Comparison of ENCODE assay signal across 2 cellular contexts in genomic region chr20:62087632-62088031, GRCh38.
TF ChIP-seq lines count a peak whose summit lies in the region.

No MANE protein-coding gene starts in this region.

TF ChIP-seq in IMR-90, 13 proteins besides CTCF, POLR2A, EP300 and RAD21:
- TF ChIP-seq SMC3 (IDR thresholded peaks at IDR 0.05; ENCODE audit: low read depth, low read length) = no peak
- TF ChIP-seq FOS (IDR thresholded peaks at IDR 0.05; ENCODE audit: low read depth, low read length) = no peak
- no peak for TF ChIP-seq NFE2L2 (IDR thresholded peaks at IDR 0.05; ENCODE audit: low read depth, low read length)
- no peak for TF ChIP-seq MAFK (IDR thresholded peaks at IDR 0.05; ENCODE audit: low read depth, low read length)
- no peak for TF ChIP-seq MAZ (IDR thresholded peaks at IDR 0.05; ENCODE audit: borderline replicate concordance, low read depth, low read length)
- TF ChIP-seq RFX5 (IDR thresholded peaks at IDR 0.05; ENCODE audit: low read depth, low read length) = no peak
- TF ChIP-seq USF2 (IDR thresholded peaks at IDR 0.05; ENCODE audit: low read depth, low read length) = no peak
- TF ChIP-seq, protein P1, sequence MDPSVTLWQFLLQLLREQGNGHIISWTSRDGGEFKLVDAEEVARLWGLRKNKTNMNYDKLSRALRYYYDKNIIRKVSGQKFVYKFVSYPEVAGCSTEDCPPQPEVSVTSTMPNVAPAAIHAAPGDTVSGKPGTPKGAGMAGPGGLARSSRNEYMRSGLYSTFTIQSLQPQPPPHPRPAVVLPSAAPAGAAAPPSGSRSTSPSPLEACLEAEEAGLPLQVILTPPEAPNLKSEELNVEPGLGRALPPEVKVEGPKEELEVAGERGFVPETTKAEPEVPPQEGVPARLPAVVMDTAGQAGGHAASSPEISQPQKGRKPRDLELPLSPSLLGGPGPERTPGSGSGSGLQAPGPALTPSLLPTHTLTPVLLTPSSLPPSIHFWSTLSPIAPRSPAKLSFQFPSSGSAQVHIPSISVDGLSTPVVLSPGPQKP (IDR thresholded peaks at IDR 0.05; ENCODE audit: borderline replicate concordance, low read depth, low read length) = no peak
- TF ChIP-seq BHLHE40 (IDR thresholded peaks at IDR 0.05; ENCODE audit: low read depth, low read length) = no peak
- TF ChIP-seq CHD1 (IDR thresholded peaks at IDR 0.05; ENCODE audit: low read depth, low read length) = no peak

TF ChIP-seq in H1, 55 proteins besides CTCF, POLR2A, EP300 and RAD21:
- TF ChIP-seq ATF3 (IDR thresholded peaks at IDR 0.05; ENCODE audit: insufficient read depth, low read depth, low read length) (no peak), SIN3A (conservative IDR thresholded peaks at IDR 0.05 in 1 of 2, IDR thresholded peaks at IDR 0.05 in 1 of 2; ENCODE audit: low read depth in 1 of 2, low read length in 2 of 2) (no peak), CTBP2 (IDR thresholded peaks at IDR 0.05; ENCODE audit: borderline replicate concordance, insufficient read depth, insufficient read length, low read length) (no peak), HDAC6 (IDR thresholded peaks at IDR 0.05; ENCODE audit: low read depth, low read length) (no peak), EZH2 (IDR thresholded peaks at IDR 0.05; ENCODE audit: low read depth, low read length, severe bottlenecking) (no peak), JUN (IDR thresholded peaks at IDR 0.05; ENCODE audit: low read depth, low read length) (no peak), POU5F1 (IDR thresholded peaks at IDR 0.05; ENCODE audit: low read depth, low read length) (no peak), HDAC2 (IDR thresholded peaks at IDR 0.05; ENCODE audit: borderline replicate concordance in 1 of 2, low read depth in 2 of 2, low read length in 2 of 2) (no peak), SUZ12 (IDR thresholded peaks at IDR 0.05; ENCODE audit: low read length) (no peak), PHF8 (conservative IDR thresholded peaks at IDR 0.05; ENCODE audit: low read depth, low read length) (no peak), POLR2AphosphoS5 (IDR thresholded peaks at IDR 0.05; ENCODE audit: low read depth, low read length) (no peak), GABPA (IDR thresholded peaks at IDR 0.05; ENCODE audit: borderline replicate concordance, insufficient read depth, low read length) (no peak), BCL11A (IDR thresholded peaks at IDR 0.05; ENCODE audit: low read depth in 2 of 2, low read length in 2 of 2) (no peak), JUND (IDR thresholded peaks at IDR 0.05; ENCODE audit: low read length) (no peak), SP1 (IDR thresholded peaks at IDR 0.05; ENCODE audit: low read depth, low read length) (no peak), RFX5 (IDR thresholded peaks at IDR 0.05; ENCODE audit: borderline replicate concordance, low read depth, low read length) (no peak), CREB1 (IDR thresholded peaks at IDR 0.05) (no peak), SP2 (IDR thresholded peaks at IDR 0.05; ENCODE audit: low read length) (no peak), USF2 (IDR thresholded peaks at IDR 0.05; ENCODE audit: low read length) (no peak)
- TF ChIP-seq, protein P2, sequence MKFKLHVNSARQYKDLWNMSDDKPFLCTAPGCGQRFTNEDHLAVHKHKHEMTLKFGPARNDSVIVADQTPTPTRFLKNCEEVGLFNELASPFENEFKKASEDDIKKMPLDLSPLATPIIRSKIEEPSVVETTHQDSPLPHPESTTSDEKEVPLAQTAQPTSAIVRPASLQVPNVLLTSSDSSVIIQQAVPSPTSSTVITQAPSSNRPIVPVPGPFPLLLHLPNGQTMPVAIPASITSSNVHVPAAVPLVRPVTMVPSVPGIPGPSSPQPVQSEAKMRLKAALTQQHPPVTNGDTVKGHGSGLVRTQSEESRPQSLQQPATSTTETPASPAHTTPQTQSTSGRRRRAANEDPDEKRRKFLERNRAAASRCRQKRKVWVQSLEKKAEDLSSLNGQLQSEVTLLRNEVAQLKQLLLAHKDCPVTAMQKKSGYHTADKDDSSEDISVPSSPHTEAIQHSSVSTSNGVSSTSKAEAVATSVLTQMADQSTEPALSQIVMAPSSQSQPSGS (IDR thresholded peaks at IDR 0.05; ENCODE audit: low read length) = no peak
